In the genomic region with DNA sequence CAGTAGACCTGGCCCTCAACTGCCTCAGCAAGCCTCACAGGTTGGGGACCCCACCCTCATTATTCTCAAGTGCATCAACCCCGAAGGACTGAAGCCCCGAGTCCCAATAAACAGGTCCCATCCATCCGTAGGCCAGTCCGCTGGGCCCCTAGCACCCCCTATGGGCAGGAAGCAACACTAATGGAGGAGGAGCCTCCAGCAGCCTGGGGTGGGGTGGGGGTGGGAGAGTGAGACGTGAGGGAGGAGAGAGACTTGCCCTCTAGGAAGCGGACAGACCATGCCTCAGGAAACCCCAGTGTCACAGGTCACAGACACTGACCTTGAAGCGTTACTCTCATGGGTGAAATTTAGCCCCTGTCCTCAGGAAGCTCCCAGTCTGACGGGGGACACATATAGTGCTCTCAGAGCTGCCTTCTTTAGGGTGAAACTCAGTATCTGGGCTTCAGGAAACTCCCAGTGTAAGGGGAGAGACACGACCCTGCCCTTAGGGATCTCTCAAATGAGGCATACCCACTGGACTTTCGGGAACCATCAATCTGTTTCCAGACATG, we compare ENCODE assay signal across 1 cellular context.
A peak's percentile ranks its signal among the peaks of the same experiment; 100 is the strongest.
TF ChIP-seq lines count a peak whose summit lies in the region.

No MANE protein-coding gene starts in this region.

TF ChIP-seq in HepG2, 621 proteins besides CTCF, POLR2A, EP300 and RAD21 (continued from another document and continues in another):
- no peak for TF ChIP-seq BRF2 (CRISPR knock-in tag; IDR thresholded peaks at IDR 0.05)
- no peak for TF ChIP-seq SP1 (IDR thresholded peaks at IDR 0.05)
- TF ChIP-seq SP1 (CRISPR knock-in tag; IDR thresholded peaks at IDR 0.05), result peak; percentile 58
- TF ChIP-seq IKZF5 (CRISPR knock-in tag; IDR thresholded peaks at IDR 0.05), result peak; percentile 51
- 0 out of 2 replicates have a peak, but pooled peaks have one; percentile 32 for TF ChIP-seq ZMAT3 (CRISPR knock-in tag; conservative IDR thresholded peaks at IDR 0.05)
- TF ChIP-seq ARID2 (CRISPR knock-in tag; IDR thresholded peaks at IDR 0.05; ENCODE audit: borderline replicate concordance), result no peak
- 0 out of 2 replicates have a peak, but pooled peaks have one; percentile 13 for TF ChIP-seq MIXL1 (CRISPR knock-in tag; IDR thresholded peaks at IDR 0.05)
- no peak for TF ChIP-seq ZNF512 (CRISPR knock-in tag; IDR thresholded peaks at IDR 0.05)
- TF ChIP-seq ZNF713 (CRISPR knock-in tag; IDR thresholded peaks at IDR 0.05), result no peak
- TF ChIP-seq, protein P1, sequence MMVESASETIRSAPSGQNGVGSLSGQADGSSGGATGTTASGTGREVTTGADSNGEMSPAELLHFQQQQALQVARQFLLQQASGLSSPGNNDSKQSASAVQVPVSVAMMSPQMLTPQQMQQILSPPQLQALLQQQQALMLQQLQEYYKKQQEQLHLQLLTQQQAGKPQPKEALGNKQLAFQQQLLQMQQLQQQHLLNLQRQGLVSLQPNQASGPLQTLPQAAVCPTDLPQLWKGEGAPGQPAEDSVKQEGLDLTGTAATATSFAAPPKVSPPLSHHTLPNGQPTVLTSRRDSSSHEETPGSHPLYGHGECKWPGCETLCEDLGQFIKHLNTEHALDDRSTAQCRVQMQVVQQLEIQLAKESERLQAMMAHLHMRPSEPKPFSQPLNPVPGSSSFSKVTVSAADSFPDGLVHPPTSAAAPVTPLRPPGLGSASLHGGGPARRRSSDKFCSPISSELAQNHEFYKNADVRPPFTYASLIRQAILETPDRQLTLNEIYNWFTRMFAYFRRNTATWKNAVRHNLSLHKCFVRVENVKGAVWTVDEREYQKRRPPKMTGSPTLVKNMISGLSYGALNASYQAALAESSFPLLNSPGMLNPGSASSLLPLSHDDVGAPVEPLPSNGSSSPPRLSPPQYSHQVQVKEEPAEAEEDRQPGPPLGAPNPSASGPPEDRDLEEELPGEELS (CRISPR knock-in tag; IDR thresholded peaks at IDR 0.05), result 0 out of 2 replicates have a peak, but pooled peaks have one; percentile 24
- TF ChIP-seq ZNF232 (CRISPR knock-in tag; IDR thresholded peaks at IDR 0.05; ENCODE audit: borderline replicate concordance), result 0 out of 2 replicates have a peak, but pooled peaks have one; percentile 24
- TF ChIP-seq RARA (CRISPR knock-in tag; IDR thresholded peaks at IDR 0.05), result peak; percentile 85
- TF ChIP-seq ZFY (CRISPR knock-in tag; IDR thresholded peaks at IDR 0.05), result peak; percentile 42; the same call in 1 of the 2 replicates
- no peak for TF ChIP-seq HNRNPL (IDR thresholded peaks at IDR 0.05; ENCODE audit: low read depth, low read length)
- no peak for TF ChIP-seq ZBTB40 (IDR thresholded peaks at IDR 0.05)
- no peak for TF ChIP-seq ZBTB40 (CRISPR knock-in tag; IDR thresholded peaks at IDR 0.05)
- TF ChIP-seq ARHGAP35 (CRISPR knock-in tag; IDR thresholded peaks at IDR 0.05; ENCODE audit: borderline replicate concordance), result no peak
- TF ChIP-seq, protein P2, sequence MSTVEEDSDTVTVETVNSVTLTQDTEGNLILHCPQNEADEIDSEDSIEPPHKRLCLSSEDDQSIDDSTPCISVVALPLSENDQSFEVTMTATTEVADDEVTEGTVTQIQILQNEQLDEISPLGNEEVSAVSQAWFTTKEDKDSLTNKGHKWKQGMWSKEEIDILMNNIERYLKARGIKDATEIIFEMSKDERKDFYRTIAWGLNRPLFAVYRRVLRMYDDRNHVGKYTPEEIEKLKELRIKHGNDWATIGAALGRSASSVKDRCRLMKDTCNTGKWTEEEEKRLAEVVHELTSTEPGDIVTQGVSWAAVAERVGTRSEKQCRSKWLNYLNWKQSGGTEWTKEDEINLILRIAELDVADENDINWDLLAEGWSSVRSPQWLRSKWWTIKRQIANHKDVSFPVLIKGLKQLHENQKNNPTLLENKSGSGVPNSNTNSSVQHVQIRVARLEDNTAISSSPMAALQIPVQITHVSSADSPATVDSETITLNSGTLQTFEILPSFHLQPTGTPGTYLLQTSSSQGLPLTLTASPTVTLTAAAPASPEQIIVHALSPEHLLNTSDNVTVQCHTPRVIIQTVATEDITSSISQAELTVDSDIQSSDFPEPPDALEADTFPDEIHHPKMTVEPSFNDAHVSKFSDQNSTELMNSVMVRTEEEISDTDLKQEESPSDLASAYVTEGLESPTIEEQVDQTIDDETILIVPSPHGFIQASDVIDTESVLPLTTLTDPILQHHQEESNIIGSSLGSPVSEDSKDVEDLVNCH (CRISPR knock-in tag; IDR thresholded peaks at IDR 0.05), result no peak
- no peak for TF ChIP-seq EEA1 (CRISPR knock-in tag; IDR thresholded peaks at IDR 0.05; ENCODE audit: borderline replicate concordance)
- peak; percentile 81 for TF ChIP-seq MAZ (IDR thresholded peaks at IDR 0.05; ENCODE audit: borderline replicate concordance, low read depth, low read length)
- TF ChIP-seq MAZ (CRISPR knock-in tag; IDR thresholded peaks at IDR 0.05; ENCODE audit: low read depth), result peak; percentile 50; the same call in 1 of the 2 replicates
- no peak for TF ChIP-seq ZNF572 (CRISPR knock-in tag; IDR thresholded peaks at IDR 0.05)
- 0 out of 2 replicates have a peak, but pooled peaks have one; percentile 9 for TF ChIP-seq MTERF4 (CRISPR knock-in tag; IDR thresholded peaks at IDR 0.05)
- no peak for TF ChIP-seq PHF8 (CRISPR knock-in tag; IDR thresholded peaks at IDR 0.05)
- peak; percentile 23; the same call in 1 of the 2 replicates for TF ChIP-seq SMC3 (IDR thresholded peaks at IDR 0.05; ENCODE audit: low read length)
- TF ChIP-seq XRCC5 (optimal IDR thresholded peaks at IDR 0.05; ENCODE audit: low read length), result peak; percentile 63
- TF ChIP-seq HDAC1 (CRISPR knock-in tag; IDR thresholded peaks at IDR 0.05), result peak; percentile 47
- 0 out of 2 replicates have a peak, but pooled peaks have one; percentile 24 for TF ChIP-seq ZBTB7B (CRISPR knock-in tag; IDR thresholded peaks at IDR 0.05)
- TF ChIP-seq KDM5A (IDR thresholded peaks at IDR 0.05; ENCODE audit: borderline replicate concordance, low read length), result no peak
- TF ChIP-seq NR1H2 (CRISPR knock-in tag; IDR thresholded peaks at IDR 0.05; ENCODE audit: borderline replicate concordance, low read depth), result no peak
- TF ChIP-seq MYC (CRISPR knock-in tag; IDR thresholded peaks at IDR 0.05; ENCODE audit: borderline replicate concordance), result 0 out of 2 replicates have a peak, but pooled peaks have one; percentile 18
- TF ChIP-seq CENPT (CRISPR knock-in tag; IDR thresholded peaks at IDR 0.05; ENCODE audit: low read depth), result no peak
- 0 out of 2 replicates have a peak, but pooled peaks have one; percentile 55 for TF ChIP-seq ZNF414 (CRISPR knock-in tag; IDR thresholded peaks at IDR 0.05)
